8 cellular contexts compared by ENCODE assay signal in the genomic region with DNA sequence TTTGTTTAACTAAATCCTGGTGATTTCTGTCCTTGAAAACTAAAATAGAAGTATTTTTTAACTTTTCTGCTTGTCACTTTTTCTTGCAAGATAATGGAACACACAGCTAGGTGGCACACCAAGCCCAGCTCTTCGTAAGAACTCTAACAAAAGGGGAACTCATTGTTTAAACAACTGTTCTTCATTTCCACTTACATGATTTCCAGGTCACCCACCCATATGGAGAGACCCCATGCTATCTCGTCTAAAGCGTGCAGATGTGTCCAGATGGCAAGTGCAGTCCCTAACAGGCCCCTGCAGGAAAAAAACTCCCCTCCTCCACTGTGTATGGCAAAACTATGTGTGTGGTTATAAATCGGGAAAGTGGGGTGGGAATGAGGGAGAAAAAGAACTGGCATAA.
DNase-seq lines count a peak whose midpoint lies in the region; ATAC-seq and TF ChIP-seq lines count a peak whose summit lies in the region.

No MANE protein-coding gene starts in this region.

- TF ChIP-seq CTCF in LNCaP clone FGC (IDR thresholded peaks at IDR 0.05; ENCODE audit: control insufficient read depth, extremely low read depth, insufficient read depth) (peak; percentile 64), VCaP (conservative IDR thresholded peaks at IDR 0.05) (peak; percentile 75)

- ATAC-seq in HG02885 (IDR thresholded peaks at IDR 0.05; ENCODE audit: poor library complexity, unreplicated experiment) (no peak), GM18873 (IDR thresholded peaks at IDR 0.05; ENCODE audit: low FRiP score, unreplicated experiment) (no peak)

- no peak overlapping the region for H3K4me3 ChIP-seq in LNCaP clone FGC (ENCODE audit: low read depth, low read length)

- DNase-seq in NCI-H526 (lab: John Stamatoyannopoulos, UW) (peak; percentile 6 to 36), NCI-H526 treated with DMSO at 0.1 percent for 48 hours (lab: John Stamatoyannopoulos, UW) (no peak), LNCaP clone FGC (ENCODE audit: low read depth) (no peak), fibroblast of the conjunctiva (ENCODE audit: low read depth) (peak; percentile 55)
- peak; percentile 20 for DNase-seq in stimulated activated CD4-positive, alpha-beta T cell treated with anti-CD3 and anti-CD28 coated beads, Interleukin-4, amount 100 ng/mL, for 1 hour

- H3K27ac ChIP-seq in VCaP = no peak overlapping the region

Comparison
In these comparisons a context has a peak if more than half of its experiments do, and no peak if none do; other contexts are left out.
1. DNase-seq: peak in NCI-H526 (2 of 2), fibroblast of the conjunctiva (single experiment) and stimulated activated CD4-positive, alpha-beta T cell treated with anti-CD3 and anti-CD28 coated beads, Interleukin-4, amount 100 ng/mL, for 1 hour (single experiment); none in NCI-H526 treated with DMSO at 0.1 percent for 48 hours (single experiment) and LNCaP clone FGC (single experiment).